ENCODE assay signal across 2 cellular contexts in the genomic region with DNA sequence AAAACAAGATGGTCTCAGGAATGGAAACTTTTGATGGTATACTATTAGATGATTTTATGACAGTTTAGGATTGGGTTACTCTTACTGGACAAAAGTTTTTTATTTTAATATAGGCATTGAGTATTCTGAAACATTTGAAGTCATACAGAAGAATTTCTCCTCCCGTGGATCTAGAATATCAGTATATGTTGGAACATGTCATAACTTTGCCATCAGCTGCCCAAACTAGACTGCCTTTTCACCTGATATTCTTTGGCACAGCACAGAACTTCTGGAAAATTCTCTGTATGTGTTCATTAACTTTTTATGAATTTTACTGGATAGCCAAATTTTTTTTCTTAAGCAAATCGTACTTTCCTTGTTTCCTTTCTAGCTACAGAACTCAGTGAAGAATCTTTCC.
TF ChIP-seq lines count a peak whose summit lies in the region.

No MANE protein-coding gene starts in this region.

TF ChIP-seq in SK-N-SH, 30 proteins besides CTCF, POLR2A, EP300 and RAD21 (continued from another document):
- TF ChIP-seq CHD2 (IDR thresholded peaks at IDR 0.05; ENCODE audit: low read length, partially characterized antibody) (no peak), MXI1 (IDR thresholded peaks at IDR 0.05; ENCODE audit: low read depth, low read length) (no peak), NRF1 (IDR thresholded peaks at IDR 0.05; ENCODE audit: low read depth, low read length) (no peak), EZH2phosphoT487 (IDR thresholded peaks at IDR 0.05; ENCODE audit: borderline replicate concordance, low read depth) (no peak), SMC3 (IDR thresholded peaks at IDR 0.05; ENCODE audit: low read depth, low read length) (no peak), TAF1 (IDR thresholded peaks at IDR 0.05; ENCODE audit: borderline replicate concordance, low read depth, low read length) (no peak)
- TF ChIP-seq, protein P1, sequence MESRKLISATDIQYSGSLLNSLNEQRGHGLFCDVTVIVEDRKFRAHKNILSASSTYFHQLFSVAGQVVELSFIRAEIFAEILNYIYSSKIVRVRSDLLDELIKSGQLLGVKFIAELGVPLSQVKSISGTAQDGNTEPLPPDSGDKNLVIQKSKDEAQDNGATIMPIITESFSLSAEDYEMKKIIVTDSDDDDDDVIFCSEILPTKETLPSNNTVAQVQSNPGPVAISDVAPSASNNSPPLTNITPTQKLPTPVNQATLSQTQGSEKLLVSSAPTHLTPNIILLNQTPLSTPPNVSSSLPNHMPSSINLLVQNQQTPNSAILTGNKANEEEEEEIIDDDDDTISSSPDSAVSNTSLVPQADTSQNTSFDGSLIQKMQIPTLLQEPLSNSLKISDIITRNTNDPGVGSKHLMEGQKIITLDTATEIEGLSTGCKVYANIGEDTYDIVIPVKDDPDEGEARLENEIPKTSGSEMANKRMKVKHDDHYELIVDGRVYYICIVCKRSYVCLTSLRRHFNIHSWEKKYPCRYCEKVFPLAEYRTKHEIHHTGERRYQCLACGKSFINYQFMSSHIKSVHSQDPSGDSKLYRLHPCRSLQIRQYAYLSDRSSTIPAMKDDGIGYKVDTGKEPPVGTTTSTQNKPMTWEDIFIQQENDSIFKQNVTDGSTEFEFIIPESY (IDR thresholded peaks at IDR 0.05; ENCODE audit: borderline replicate concordance, low read depth) = no peak
- TF ChIP-seq, protein P2, sequence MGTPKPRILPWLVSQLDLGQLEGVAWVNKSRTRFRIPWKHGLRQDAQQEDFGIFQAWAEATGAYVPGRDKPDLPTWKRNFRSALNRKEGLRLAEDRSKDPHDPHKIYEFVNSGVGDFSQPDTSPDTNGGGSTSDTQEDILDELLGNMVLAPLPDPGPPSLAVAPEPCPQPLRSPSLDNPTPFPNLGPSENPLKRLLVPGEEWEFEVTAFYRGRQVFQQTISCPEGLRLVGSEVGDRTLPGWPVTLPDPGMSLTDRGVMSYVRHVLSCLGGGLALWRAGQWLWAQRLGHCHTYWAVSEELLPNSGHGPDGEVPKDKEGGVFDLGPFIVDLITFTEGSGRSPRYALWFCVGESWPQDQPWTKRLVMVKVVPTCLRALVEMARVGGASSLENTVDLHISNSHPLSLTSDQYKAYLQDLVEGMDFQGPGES (IDR thresholded peaks at IDR 0.05; ENCODE audit: low read depth, low read length) = no peak
- TF ChIP-seq, protein P3, sequence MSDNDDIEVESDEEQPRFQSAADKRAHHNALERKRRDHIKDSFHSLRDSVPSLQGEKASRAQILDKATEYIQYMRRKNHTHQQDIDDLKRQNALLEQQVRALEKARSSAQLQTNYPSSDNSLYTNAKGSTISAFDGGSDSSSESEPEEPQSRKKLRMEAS (IDR thresholded peaks at IDR 0.05; ENCODE audit: low read depth) = no peak

TF ChIP-seq in SK-N-SH treated with all-trans-retinoic acid at 6 μM for 48 hours, 23 proteins besides CTCF, POLR2A, EP300 and RAD21 (continued from another document):
- TF ChIP-seq, protein P4, sequence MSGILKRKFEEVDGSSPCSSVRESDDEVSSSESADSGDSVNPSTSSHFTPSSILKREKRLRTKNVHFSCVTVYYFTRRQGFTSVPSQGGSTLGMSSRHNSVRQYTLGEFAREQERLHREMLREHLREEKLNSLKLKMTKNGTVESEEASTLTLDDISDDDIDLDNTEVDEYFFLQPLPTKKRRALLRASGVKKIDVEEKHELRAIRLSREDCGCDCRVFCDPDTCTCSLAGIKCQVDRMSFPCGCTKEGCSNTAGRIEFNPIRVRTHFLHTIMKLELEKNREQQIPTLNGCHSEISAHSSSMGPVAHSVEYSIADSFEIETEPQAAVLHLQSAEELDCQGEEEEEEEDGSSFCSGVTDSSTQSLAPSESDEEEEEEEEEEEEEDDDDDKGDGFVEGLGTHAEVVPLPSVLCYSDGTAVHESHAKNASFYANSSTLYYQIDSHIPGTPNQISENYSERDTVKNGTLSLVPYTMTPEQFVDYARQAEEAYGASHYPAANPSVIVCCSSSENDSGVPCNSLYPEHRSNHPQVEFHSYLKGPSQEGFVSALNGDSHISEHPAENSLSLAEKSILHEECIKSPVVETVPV (CRISPR knock-in tag; IDR thresholded peaks at IDR 0.05) = no peak
- TF ChIP-seq PPARA (CRISPR knock-in tag; IDR thresholded peaks at IDR 0.05; ENCODE audit: borderline replicate concordance) = no peak
- TF ChIP-seq, protein P5, sequence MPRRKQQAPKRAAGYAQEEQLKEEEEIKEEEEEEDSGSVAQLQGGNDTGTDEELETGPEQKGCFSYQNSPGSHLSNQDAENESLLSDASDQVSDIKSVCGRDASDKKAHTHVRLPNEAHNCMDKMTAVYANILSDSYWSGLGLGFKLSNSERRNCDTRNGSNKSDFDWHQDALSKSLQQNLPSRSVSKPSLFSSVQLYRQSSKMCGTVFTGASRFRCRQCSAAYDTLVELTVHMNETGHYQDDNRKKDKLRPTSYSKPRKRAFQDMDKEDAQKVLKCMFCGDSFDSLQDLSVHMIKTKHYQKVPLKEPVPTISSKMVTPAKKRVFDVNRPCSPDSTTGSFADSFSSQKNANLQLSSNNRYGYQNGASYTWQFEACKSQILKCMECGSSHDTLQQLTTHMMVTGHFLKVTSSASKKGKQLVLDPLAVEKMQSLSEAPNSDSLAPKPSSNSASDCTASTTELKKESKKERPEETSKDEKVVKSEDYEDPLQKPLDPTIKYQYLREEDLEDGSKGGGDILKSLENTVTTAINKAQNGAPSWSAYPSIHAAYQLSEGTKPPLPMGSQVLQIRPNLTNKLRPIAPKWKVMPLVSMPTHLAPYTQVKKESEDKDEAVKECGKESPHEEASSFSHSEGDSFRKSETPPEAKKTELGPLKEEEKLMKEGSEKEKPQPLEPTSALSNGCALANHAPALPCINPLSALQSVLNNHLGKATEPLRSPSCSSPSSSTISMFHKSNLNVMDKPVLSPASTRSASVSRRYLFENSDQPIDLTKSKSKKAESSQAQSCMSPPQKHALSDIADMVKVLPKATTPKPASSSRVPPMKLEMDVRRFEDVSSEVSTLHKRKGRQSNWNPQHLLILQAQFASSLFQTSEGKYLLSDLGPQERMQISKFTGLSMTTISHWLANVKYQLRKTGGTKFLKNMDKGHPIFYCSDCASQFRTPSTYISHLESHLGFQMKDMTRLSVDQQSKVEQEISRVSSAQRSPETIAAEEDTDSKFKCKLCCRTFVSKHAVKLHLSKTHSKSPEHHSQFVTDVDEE (CRISPR knock-in tag; IDR thresholded peaks at IDR 0.05) = no peak
